In the genomic region with DNA sequence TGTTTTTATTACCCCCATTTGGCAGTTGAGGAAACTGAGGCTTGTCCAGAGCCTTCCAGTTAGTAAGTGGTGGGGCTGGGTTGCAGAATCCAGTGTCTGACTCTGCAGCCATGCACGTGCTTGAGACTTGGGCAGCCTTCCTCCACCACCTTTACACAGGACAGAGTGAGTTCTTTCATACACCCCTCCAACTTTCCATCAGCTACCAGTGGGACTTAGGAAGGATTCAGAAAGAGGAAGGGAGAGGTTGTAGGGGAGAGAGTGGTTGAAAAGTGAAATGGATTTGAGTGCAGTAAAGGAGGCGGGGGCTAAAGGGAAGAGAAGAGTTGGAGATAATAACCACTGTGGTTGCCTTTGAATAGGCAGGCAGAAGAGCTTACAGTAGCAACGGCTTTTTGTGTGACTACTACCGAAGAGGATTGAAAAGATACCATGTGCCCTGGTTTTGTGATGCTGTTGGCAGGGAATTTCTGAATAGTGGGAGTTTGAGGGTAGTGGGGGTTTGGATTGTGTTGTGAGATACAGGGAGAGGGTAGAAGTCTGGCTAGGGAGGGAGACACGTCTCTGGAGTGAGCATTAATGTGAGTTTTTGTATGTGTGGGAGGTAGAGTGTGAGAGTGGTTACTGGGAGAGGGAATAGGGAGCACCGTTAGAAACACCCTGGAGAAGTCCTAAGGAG, we compare ENCODE assay signal across 10 cellular contexts. TPM values are rescaled to one million over a fixed set of nuclear protein-coding genes. Genes with fewer than 3 reads are reported as not detected.
DNase-seq lines count a peak whose midpoint lies in the region; ATAC-seq and TF ChIP-seq lines count a peak whose summit lies in the region.
"Had no signal": no experiment of that assay in that cellular context is flagged by ENCODE, and none has a peak within 500 bp of the region (broad histone marks: within the 10 kb centered on the region; RNA-seq: fewer than 3 reads in every experiment).

No MANE protein-coding gene starts in this region.

- no peak for ATAC-seq in GM18867 (IDR thresholded peaks at IDR 0.05; ENCODE audit: unreplicated experiment)
- ATAC-seq: activated CD8-positive, alpha-beta T cell treated with anti-CD3 and anti-CD28 coated beads for 36 hours had no signal

- DNase-seq in DMS 273 (lab: John Stamatoyannopoulos, UW; ENCODE audit: unreplicated experiment) (peak; percentile 46), DMS 273 treated with DMSO at 0.1 percent for 48 hours (lab: John Stamatoyannopoulos, UW) (no peak), NT2/D1 (ENCODE audit: low read depth, low spot score) (no peak), esophagus squamous epithelium (lab: John Stamatoyannopoulos, UW) (no peak), activated gamma-delta T cell (lab: John Stamatoyannopoulos, UW) (no peak), NCI-H1694 treated with DMSO at 0.1 percent for 48 hours (lab: John Stamatoyannopoulos, UW) (no peak)
- DNase-seq: activated CD8-positive, alpha-beta T cell treated with anti-CD3 and anti-CD28 coated beads for 36 hours had no signal

- TF ChIP-seq CTCF in esophagus squamous epithelium (IDR thresholded peaks at IDR 0.05): no peak

- H3K4me3 ChIP-seq in NT2/D1 (ENCODE audit: insufficient read length, low read depth) (peak overlapping the region; percentile 76), esophagus squamous epithelium (peak overlapping the region in 3 of 4 donors; percentile 84 to 95 (median 92)), skeletal muscle tissue (ENCODE audit: low read length in 3 of 3) (peak overlapping the region; percentile 77 to 92 (median 91))

- H3K27me3 ChIP-seq in NT2/D1 (ENCODE audit: insufficient read depth, insufficient read length) (no peaks in the 10 kb centered on the region), esophagus squamous epithelium (no peaks in the 10 kb centered on the region), skeletal muscle tissue (ENCODE audit: control insufficient read depth in 3 of 3, insufficient read depth in 3 of 3, low read length in 3 of 3) (no peaks in the 10 kb centered on the region)

- no peak for TF ChIP-seq POLR2A in esophagus squamous epithelium (IDR thresholded peaks at IDR 0.05)

- 20 to 24% methylated on average over 6 of the region's 6 CpGs for WGBS in esophagus squamous epithelium, 2 donors

- no peaks in the 10 kb centered on the region for H3K36me3 ChIP-seq in NT2/D1 (ENCODE audit: insufficient read depth, insufficient read length, low read length)
- H3K36me3 ChIP-seq in esophagus squamous epithelium: no peaks in the 10 kb centered on the region
- no peaks in the 10 kb centered on the region for H3K36me3 ChIP-seq in skeletal muscle tissue (ENCODE audit: control insufficient read depth in 3 of 3, insufficient read depth in 3 of 3, low read length in 3 of 3)

- no peaks in the 10 kb centered on the region for H3K4me1 ChIP-seq in NT2/D1 (ENCODE audit: insufficient read depth, insufficient read length)
- peaks cover 7 to 61% (median 23%) of the 10 kb centered on the region in 3 donors for H3K4me1 ChIP-seq in esophagus squamous epithelium
- peaks cover 18 to 27% (median 21%) of the 10 kb centered on the region in 3 donors for H3K4me1 ChIP-seq in skeletal muscle tissue (ENCODE audit: control insufficient read depth in 3 of 3, insufficient read depth in 3 of 3, low read length in 3 of 3)

- H3K9ac ChIP-seq in NT2/D1 (ENCODE audit: insufficient read length, low read depth): peak overlapping the region; percentile 80
- peak overlapping the region; percentile 73 to 91 (median 88) for H3K9ac ChIP-seq in skeletal muscle tissue (ENCODE audit: low read depth in 1 of 3, low read length in 3 of 3)

- no peaks in the 10 kb centered on the region for H3K9me3 ChIP-seq in NT2/D1 (ENCODE audit: insufficient read depth, low read length)
- no peaks in the 10 kb centered on the region for H3K9me3 ChIP-seq in esophagus squamous epithelium
- H3K9me3 ChIP-seq in skeletal muscle tissue (ENCODE audit: control insufficient read depth in 3 of 3, low read length in 3 of 3): no peaks in the 10 kb centered on the region

- intact Hi-C loops in esophagus squamous epithelium (cut with DNase I): no loop called here

- H3K27ac ChIP-seq in esophagus squamous epithelium: peak overlapping the region in 3 of 4 donors; percentile 93 to 98 (median 97)
- H3K27ac ChIP-seq in skeletal muscle tissue (ENCODE audit: low read depth, low read length): no peak overlapping the region
- H3K27ac ChIP-seq: 22Rv1 had no signal

RNA-seq across cellular contexts. Expression of a gene that starts 1.7 kb away (rescaled TPM):
- total RNA-seq in esophagus squamous epithelium: 10 to 100 TPM in 1 of 4 donors, 1 to 10 TPM in 3; 3.5 to 15.4 (median 8.5) TPM
- total RNA-seq in skeletal muscle tissue: 14.1 TPM

RNA-seq across cellular contexts. Expression of a gene that starts 48.1 kb away (rescaled TPM):
- 10 to 100 TPM in 3 of 4 donors, 1 to 10 TPM in 1; 6.1 to 29.3 (median 19.2) TPM for total RNA-seq in esophagus squamous epithelium
- 19.3 TPM for total RNA-seq in skeletal muscle tissue
